In the genomic region with DNA sequence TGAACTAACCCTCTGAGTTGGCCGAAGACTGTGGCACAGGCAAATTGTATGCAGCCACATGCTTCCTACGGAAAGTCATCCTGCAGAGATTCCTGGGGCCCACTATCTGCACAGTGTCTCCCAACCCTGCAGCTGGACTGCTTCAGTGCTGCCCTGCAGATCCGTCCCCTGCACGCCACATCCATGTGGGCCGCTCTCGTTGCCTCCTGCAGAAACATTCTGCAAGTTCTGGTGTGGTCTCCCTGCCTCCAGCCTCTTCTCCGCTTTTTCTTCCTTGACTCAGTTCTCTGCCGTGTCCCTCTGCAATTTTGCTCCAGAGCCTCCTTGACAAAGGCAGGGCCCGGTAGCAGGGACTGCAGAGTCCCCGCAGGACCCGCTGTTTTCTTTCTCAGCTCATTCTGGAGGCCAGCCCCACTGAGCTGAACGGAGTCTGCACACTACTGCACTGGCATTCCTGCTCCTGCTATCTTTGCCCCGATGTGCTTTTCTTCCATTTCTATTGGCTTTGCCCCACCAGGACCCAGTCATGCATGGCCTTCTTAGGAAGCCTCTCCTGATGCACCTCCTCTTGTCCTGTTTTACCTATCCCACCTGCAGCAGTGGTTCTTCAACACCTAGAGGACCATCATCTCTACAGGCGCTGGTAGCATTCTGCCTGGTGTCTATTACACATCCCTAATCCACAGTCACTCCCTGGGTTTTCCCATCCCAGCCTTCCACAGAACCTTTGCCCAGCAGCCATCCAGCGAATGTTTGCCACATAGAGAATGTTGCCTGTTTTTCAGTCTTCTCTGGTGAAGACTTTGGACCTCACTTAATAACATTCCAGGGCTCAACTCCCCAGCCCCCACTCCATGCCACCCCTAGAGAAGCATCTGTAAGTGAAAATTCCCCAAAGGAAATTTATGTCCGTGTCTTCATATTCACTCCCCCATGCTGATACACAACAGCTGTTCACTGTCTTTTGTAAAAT, we compare ENCODE assay signal across 22 cellular contexts.
"Had no signal": no experiment of that assay in that cellular context is flagged by ENCODE, and none has a peak within 500 bp of the region (broad histone marks: within the 10 kb centered on the region; RNA-seq: fewer than 3 reads in every experiment).

No MANE protein-coding gene starts in this region.

- ATAC-seq: activated CD4-positive, alpha-beta T cell treated with anti-CD3 and anti-CD28 coated beads for 36 hours; left lung; upper lobe of right lung had no signal

- H3K27ac ChIP-seq: dorsolateral prefrontal cortex, left lung, neutrophil, SK-N-MC, testis, upper lobe of right lung had no signal

- H3K4me3 ChIP-seq: dorsolateral prefrontal cortex, left lung, SK-N-MC, testis, upper lobe of right lung had no signal

- H3K4me3 Mint-ChIP-seq: activated CD4-positive, alpha-beta T cell treated with anti-CD3 and anti-CD28 coated beads for 36 hours; activated naive CD8-positive, alpha-beta T cell treated with anti-CD3 and anti-CD28 coated beads for 36 hours; activated T-helper 1 cell treated with anti-CD3 and anti-CD28 coated beads, Interleukin-12 subunit alpha, Interleukin-12 subunit beta, Interleukin-2, Interleukin-4 antibody, amounts not matched to agents 30 ng/mL and 10 ng/mL and 1 ng/mL, durations not matched to agents 14 hours and 24 hours and 36 hours; brain; endodermal cell; naive B cell had no signal

- H3K4me1 Mint-ChIP-seq: activated CD4-positive, alpha-beta T cell treated with anti-CD3 and anti-CD28 coated beads for 36 hours; activated naive CD8-positive, alpha-beta T cell treated with anti-CD3 and anti-CD28 coated beads for 36 hours; naive B cell had no signal

- H3K27me3 ChIP-seq: dorsolateral prefrontal cortex, left lung, neutrophil, testis, upper lobe of right lung had no signal

- FAIRE-seq: keratinocyte, TTC549 had no signal

- H3K27me3 Mint-ChIP-seq: activated CD4-positive, alpha-beta T cell treated with anti-CD3 and anti-CD28 coated beads for 36 hours; activated naive CD8-positive, alpha-beta T cell treated with anti-CD3 and anti-CD28 coated beads for 36 hours; naive B cell had no signal

- DNase-seq: activated CD4-positive, alpha-beta T cell treated with anti-CD3 and anti-CD28 coated beads for 36 hours; activated CD4-positive, alpha-beta T cell treated with anti-CD3 and anti-CD28 coated beads, Interleukin-2, amount 50 U/mL, for 48 hours; activated naive CD4-positive, alpha-beta T cell; activated naive CD8-positive, alpha-beta T cell treated with anti-CD3 and anti-CD28 coated beads for 36 hours; anterior cingulate cortex; dorsolateral prefrontal cortex; endodermal cell; foreskin melanocyte; left lung; mammary epithelial cell; naive B cell; posterior cingulate gyrus; stimulated activated CD4-positive, alpha-beta T cell treated with anti-CD3 and anti-CD28 coated beads, Interleukin-15, amount 100 ng/mL, for 24 hours; stimulated activated CD4-positive, alpha-beta T cell treated with anti-CD3 and anti-CD28 coated beads, Interleukin-2, amount 100 ng/mL, for 48 hours; testis; upper lobe of right lung had no signal

- H3K9me3 Mint-ChIP-seq: activated naive CD8-positive, alpha-beta T cell treated with anti-CD3 and anti-CD28 coated beads for 36 hours; activated T-helper 1 cell treated with anti-CD3 and anti-CD28 coated beads, Interleukin-12 subunit alpha, Interleukin-12 subunit beta, Interleukin-2, Interleukin-4 antibody, amounts not matched to agents 30 ng/mL and 10 ng/mL and 1 ng/mL, durations not matched to agents 14 hours and 24 hours and 36 hours; brain; endodermal cell; naive B cell had no signal

- H3K36me3 ChIP-seq: left lung, neutrophil, upper lobe of right lung had no signal

- H3K27ac Mint-ChIP-seq: activated CD4-positive, alpha-beta T cell treated with anti-CD3 and anti-CD28 coated beads for 36 hours; activated naive CD8-positive, alpha-beta T cell treated with anti-CD3 and anti-CD28 coated beads for 36 hours; activated T-helper 1 cell treated with anti-CD3 and anti-CD28 coated beads, Interleukin-12 subunit alpha, Interleukin-12 subunit beta, Interleukin-2, Interleukin-4 antibody, amounts not matched to agents 30 ng/mL and 10 ng/mL and 1 ng/mL, durations not matched to agents 14 hours and 24 hours and 36 hours; endodermal cell had no signal

- H3K9me3 ChIP-seq: left lung, neutrophil, testis, upper lobe of right lung had no signal
